ENCODE assay signal across 1 cellular context in the genomic region with DNA sequence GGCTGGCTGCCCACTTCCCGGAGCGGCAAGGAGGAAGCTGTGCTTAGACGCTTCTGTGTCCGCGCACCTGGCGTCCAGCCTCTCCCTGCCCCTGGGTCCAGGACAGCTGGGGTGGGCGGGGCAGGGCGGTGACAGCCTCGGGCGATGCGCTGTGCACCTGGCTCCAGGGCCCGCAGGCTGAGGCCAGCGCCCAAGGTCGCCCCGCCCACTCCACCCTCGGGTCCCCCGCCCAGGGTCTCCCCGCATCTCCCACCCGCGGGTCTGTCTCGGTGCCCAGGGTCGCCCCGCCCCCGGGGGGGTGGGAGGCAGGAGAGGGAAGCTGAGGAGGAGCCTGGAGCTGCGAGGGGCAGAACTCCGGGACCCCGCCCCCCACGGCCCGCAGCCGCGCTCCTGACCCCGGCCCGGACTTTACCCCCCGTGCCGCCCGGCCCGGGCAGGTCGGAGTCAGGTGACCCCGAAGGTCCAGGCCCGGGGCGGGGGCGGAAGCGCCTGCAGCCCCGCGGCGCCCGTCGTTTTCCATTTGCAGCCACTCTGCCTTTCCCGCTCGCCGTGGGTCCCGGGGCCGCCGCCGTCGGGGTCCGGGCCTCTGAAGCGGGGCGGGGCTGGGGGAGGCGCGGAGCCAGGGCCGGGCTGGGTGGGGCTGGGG.
A peak's percentile ranks its signal among the peaks of the same experiment; 100 is the strongest.
TF ChIP-seq lines count a peak whose summit lies in the region.

A gene with protein sequence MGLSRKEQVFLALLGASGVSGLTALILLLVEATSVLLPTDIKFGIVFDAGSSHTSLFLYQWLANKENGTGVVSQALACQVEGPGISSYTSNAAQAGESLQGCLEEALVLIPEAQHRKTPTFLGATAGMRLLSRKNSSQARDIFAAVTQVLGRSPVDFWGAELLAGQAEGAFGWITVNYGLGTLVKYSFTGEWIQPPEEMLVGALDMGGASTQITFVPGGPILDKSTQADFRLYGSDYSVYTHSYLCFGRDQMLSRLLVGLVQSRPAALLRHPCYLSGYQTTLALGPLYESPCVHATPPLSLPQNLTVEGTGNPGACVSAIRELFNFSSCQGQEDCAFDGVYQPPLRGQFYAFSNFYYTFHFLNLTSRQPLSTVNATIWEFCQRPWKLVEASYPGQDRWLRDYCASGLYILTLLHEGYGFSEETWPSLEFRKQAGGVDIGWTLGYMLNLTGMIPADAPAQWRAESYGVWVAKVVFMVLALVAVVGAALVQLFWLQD (minus strand): TSS at position 69 of the 646 bp plus-strand sequence. CDS start 3,072 bp downstream, outside the sequence.

TF ChIP-seq in HepG2, 621 proteins besides CTCF, POLR2A, EP300 and RAD21 (continued from another document):
- TF ChIP-seq MLLT10 (CRISPR knock-in tag; IDR thresholded peaks at IDR 0.05) (no peak), ZFP36 (IDR thresholded peaks at IDR 0.05; ENCODE audit: borderline replicate concordance, low read depth, low read length, partially characterized antibody) (no peak), HMGA1 (CRISPR knock-in tag; conservative IDR thresholded peaks at IDR 0.05) (no peak), JUN (CRISPR knock-in tag; IDR thresholded peaks at IDR 0.05) (no peak), ZNF737 (CRISPR knock-in tag; IDR thresholded peaks at IDR 0.05; ENCODE audit: borderline replicate concordance) (no peak), RFX3 (CRISPR knock-in tag; IDR thresholded peaks at IDR 0.05) (no peak), ASH2L (IDR thresholded peaks at IDR 0.05; ENCODE audit: insufficient read length, low read depth, low read length) (peak; percentile 37), ZFP62 (CRISPR knock-in tag; IDR thresholded peaks at IDR 0.05) (no peak), ZNF451 (CRISPR knock-in tag; IDR thresholded peaks at IDR 0.05) (no peak), ZNF468 (CRISPR knock-in tag; IDR thresholded peaks at IDR 0.05) (no peak), ZNF34 (CRISPR knock-in tag; IDR thresholded peaks at IDR 0.05; ENCODE audit: borderline replicate concordance) (no peak), SNAPC2 (CRISPR knock-in tag; IDR thresholded peaks at IDR 0.05) (no peak), ETV5 (CRISPR knock-in tag; IDR thresholded peaks at IDR 0.05; ENCODE audit: borderline replicate concordance) (peak; percentile 73; the same call in 1 of the 2 replicates), KDM1A (CRISPR knock-in tag; IDR thresholded peaks at IDR 0.05) (no peak; the same call in 1 of the 2 replicates), ZNF672 (CRISPR knock-in tag; IDR thresholded peaks at IDR 0.05) (no peak), ZNF773 (CRISPR knock-in tag; IDR thresholded peaks at IDR 0.05; ENCODE audit: borderline replicate concordance) (no peak), ZNF136 (CRISPR knock-in tag; IDR thresholded peaks at IDR 0.05; ENCODE audit: low read depth) (no peak), SKI (IDR thresholded peaks at IDR 0.05; ENCODE audit: partially characterized antibody) (peak; percentile 56), ARNT (IDR thresholded peaks at IDR 0.05) (no peak), ZNF570 (CRISPR knock-in tag; IDR thresholded peaks at IDR 0.05; ENCODE audit: borderline replicate concordance) (no peak), HNRNPUL1 (IDR thresholded peaks at IDR 0.05; ENCODE audit: low read depth, low read length) (no peak), TCF7L2 (IDR thresholded peaks at IDR 0.05; ENCODE audit: low read depth, low read length) (no peak), ZNF430 (CRISPR knock-in tag; IDR thresholded peaks at IDR 0.05) (no peak)
- TF ChIP-seq, protein P1, sequence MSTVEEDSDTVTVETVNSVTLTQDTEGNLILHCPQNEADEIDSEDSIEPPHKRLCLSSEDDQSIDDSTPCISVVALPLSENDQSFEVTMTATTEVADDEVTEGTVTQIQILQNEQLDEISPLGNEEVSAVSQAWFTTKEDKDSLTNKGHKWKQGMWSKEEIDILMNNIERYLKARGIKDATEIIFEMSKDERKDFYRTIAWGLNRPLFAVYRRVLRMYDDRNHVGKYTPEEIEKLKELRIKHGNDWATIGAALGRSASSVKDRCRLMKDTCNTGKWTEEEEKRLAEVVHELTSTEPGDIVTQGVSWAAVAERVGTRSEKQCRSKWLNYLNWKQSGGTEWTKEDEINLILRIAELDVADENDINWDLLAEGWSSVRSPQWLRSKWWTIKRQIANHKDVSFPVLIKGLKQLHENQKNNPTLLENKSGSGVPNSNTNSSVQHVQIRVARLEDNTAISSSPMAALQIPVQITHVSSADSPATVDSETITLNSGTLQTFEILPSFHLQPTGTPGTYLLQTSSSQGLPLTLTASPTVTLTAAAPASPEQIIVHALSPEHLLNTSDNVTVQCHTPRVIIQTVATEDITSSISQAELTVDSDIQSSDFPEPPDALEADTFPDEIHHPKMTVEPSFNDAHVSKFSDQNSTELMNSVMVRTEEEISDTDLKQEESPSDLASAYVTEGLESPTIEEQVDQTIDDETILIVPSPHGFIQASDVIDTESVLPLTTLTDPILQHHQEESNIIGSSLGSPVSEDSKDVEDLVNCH (CRISPR knock-in tag; IDR thresholded peaks at IDR 0.05): no peak
- TF ChIP-seq, protein P2, sequence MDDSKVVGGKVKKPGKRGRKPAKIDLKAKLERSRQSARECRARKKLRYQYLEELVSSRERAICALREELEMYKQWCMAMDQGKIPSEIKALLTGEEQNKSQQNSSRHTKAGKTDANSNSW (CRISPR knock-in tag; IDR thresholded peaks at IDR 0.05; ENCODE audit: borderline replicate concordance): no peak
- TF ChIP-seq, protein P3, sequence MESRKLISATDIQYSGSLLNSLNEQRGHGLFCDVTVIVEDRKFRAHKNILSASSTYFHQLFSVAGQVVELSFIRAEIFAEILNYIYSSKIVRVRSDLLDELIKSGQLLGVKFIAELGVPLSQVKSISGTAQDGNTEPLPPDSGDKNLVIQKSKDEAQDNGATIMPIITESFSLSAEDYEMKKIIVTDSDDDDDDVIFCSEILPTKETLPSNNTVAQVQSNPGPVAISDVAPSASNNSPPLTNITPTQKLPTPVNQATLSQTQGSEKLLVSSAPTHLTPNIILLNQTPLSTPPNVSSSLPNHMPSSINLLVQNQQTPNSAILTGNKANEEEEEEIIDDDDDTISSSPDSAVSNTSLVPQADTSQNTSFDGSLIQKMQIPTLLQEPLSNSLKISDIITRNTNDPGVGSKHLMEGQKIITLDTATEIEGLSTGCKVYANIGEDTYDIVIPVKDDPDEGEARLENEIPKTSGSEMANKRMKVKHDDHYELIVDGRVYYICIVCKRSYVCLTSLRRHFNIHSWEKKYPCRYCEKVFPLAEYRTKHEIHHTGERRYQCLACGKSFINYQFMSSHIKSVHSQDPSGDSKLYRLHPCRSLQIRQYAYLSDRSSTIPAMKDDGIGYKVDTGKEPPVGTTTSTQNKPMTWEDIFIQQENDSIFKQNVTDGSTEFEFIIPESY (CRISPR knock-in tag; IDR thresholded peaks at IDR 0.05): no peak
- TF ChIP-seq, protein P4, sequence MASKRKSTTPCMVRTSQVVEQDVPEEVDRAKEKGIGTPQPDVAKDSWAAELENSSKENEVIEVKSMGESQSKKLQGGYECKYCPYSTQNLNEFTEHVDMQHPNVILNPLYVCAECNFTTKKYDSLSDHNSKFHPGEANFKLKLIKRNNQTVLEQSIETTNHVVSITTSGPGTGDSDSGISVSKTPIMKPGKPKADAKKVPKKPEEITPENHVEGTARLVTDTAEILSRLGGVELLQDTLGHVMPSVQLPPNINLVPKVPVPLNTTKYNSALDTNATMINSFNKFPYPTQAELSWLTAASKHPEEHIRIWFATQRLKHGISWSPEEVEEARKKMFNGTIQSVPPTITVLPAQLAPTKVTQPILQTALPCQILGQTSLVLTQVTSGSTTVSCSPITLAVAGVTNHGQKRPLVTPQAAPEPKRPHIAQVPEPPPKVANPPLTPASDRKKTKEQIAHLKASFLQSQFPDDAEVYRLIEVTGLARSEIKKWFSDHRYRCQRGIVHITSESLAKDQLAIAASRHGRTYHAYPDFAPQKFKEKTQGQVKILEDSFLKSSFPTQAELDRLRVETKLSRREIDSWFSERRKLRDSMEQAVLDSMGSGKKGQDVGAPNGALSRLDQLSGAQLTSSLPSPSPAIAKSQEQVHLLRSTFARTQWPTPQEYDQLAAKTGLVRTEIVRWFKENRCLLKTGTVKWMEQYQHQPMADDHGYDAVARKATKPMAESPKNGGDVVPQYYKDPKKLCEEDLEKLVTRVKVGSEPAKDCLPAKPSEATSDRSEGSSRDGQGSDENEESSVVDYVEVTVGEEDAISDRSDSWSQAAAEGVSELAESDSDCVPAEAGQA (IDR thresholded peaks at IDR 0.05; ENCODE audit: low read depth): no peak
- TF ChIP-seq, protein P4 (CRISPR knock-in tag; IDR thresholded peaks at IDR 0.05; ENCODE audit: borderline replicate concordance): no peak
- TF ChIP-seq, protein P5, sequence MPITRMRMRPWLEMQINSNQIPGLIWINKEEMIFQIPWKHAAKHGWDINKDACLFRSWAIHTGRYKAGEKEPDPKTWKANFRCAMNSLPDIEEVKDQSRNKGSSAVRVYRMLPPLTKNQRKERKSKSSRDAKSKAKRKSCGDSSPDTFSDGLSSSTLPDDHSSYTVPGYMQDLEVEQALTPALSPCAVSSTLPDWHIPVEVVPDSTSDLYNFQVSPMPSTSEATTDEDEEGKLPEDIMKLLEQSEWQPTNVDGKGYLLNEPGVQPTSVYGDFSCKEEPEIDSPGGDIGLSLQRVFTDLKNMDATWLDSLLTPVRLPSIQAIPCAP (CRISPR knock-in tag; IDR thresholded peaks at IDR 0.05; ENCODE audit: low read depth): no peak
- TF ChIP-seq, protein P6, sequence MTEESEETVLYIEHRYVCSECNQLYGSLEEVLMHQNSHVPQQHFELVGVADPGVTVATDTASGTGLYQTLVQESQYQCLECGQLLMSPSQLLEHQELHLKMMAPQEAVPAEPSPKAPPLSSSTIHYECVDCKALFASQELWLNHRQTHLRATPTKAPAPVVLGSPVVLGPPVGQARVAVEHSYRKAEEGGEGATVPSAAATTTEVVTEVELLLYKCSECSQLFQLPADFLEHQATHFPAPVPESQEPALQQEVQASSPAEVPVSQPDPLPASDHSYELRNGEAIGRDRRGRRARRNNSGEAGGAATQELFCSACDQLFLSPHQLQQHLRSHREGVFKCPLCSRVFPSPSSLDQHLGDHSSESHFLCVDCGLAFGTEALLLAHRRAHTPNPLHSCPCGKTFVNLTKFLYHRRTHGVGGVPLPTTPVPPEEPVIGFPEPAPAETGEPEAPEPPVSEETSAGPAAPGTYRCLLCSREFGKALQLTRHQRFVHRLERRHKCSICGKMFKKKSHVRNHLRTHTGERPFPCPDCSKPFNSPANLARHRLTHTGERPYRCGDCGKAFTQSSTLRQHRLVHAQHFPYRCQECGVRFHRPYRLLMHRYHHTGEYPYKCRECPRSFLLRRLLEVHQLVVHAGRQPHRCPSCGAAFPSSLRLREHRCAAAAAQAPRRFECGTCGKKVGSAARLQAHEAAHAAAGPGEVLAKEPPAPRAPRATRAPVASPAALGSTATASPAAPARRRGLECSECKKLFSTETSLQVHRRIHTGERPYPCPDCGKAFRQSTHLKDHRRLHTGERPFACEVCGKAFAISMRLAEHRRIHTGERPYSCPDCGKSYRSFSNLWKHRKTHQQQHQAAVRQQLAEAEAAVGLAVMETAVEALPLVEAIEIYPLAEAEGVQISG (CRISPR knock-in tag; IDR thresholded peaks at IDR 0.05): peak; percentile 66
TF ChIP-seq in HepG2: peak in this region for 144.
